8 cellular contexts compared by ENCODE assay signal in the genomic region with DNA sequence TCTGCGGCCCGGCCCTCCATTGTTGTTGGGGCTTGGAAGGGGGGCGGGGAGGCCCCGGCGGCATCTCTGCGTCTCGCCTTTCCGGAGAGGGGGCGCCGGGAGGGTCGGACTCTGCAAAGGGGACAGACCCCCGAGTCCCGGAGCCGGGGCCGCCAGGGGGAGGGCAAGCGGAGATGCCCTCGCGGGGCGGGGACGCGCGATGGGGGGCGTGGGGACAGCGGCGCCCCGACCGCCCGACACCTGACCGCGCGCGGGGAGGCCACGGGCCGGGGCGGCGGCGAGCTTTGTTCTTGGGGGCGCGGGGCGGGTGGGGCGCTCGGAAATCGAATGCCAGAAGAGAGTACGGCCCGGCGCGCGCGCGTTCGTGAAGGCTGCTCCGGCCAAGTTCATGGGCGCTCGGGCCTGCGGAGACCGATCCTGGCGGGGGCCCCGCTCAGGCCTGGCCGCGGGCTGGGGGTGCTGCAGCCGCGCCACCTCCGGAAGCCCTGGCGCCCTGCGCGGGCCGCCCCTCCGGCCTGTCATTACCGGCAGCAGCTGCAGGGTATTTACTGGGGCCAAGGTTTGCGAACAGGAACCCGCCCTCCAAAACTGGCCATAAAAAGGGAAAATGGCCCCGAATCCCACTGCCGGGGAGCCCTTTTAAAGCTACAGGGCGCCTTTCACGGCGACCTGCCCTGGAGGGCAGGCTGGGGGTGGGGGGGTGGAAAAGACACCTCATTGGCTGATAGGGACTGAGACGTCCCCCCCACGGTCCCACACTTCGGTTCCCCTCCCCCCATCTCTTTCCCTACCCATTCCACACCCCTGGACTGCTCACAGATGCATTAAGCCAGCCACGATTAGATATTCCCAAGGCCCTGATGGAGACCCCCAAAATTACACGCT. TPM values are rescaled to one million over a fixed set of nuclear protein-coding genes. Genes with fewer than 3 reads are reported as not detected.
A peak's percentile ranks its signal among the peaks of the same experiment; 100 is the strongest.
DNase-seq lines count a peak whose midpoint lies in the region; ATAC-seq, FAIRE-seq and TF ChIP-seq lines count a peak whose summit lies in the region.

No MANE protein-coding gene starts in this region.

- peak overlapping the region; percentile 61 for H3K4me3 ChIP-seq in astrocyte (ENCODE audit: insufficient read depth, low read depth, low read length)
- H3K4me3 ChIP-seq in right lobe of liver, result peak overlapping the region; percentile 31 to 47 (median 41)
- H3K4me3 ChIP-seq in transverse colon, result peak overlapping the region; percentile 64 to 79 (median 67)

- H3K36me3 ChIP-seq in astrocyte (ENCODE audit: insufficient read depth, low read length) (no peaks in the 10 kb centered on the region), right lobe of liver (no peaks in the 10 kb centered on the region), transverse colon (no peaks in the 10 kb centered on the region)

- no peak overlapping the region for H3K23ac ChIP-seq in H9 (ENCODE audit: insufficient read length, low read depth, low read length)

- in situ Hi-C loops in transverse colon (cut with MboI; ENCODE audit: low pct_ligation_motif_present in 1 of 4, low pct_unique_long_range_greater_than_20kb in 1 of 4, low sequenced_read_pairs in 3 of 4), result loop anchor here (10.0 to 25.0 kb wide), 4 partner anchors 104 to 279 kb away; a partner anchor contains a TSS

- H2BK120ac ChIP-seq in H9 (ENCODE audit: low read depth, low read length, poor library complexity, severe bottlenecking), result no peak overlapping the region

- H3K4me1 ChIP-seq in H9 (ENCODE audit: insufficient read depth, low read length) (no peaks in the 10 kb centered on the region), astrocyte (ENCODE audit: insufficient read depth, low read length) (peaks cover 27% of the 10 kb centered on the region), right lobe of liver (peaks cover 0 to 6% (median 2%) of the 10 kb centered on the region in 4 donors), transverse colon (peaks cover 5 to 23% (median 18%) of the 10 kb centered on the region in 4 donors)

- H3K4me3 Mint-ChIP-seq in H9 (peak overlapping the region; percentile 60 to 78), astrocyte (ENCODE audit: unreplicated experiment) (peak overlapping the region; percentile 77)

- no peak overlapping the region for H2AK5ac ChIP-seq in H9 (ENCODE audit: insufficient read length, low read length)

- no peak overlapping the region for H2BK12ac ChIP-seq in H9 (ENCODE audit: insufficient read length, low read depth, low read length)

- H3K27me3 ChIP-seq in H9 (ENCODE audit: insufficient read depth, low read length), result peaks cover 23% of the 10 kb centered on the region; the same call in 1 of the 2 replicates
- H3K27me3 ChIP-seq in astrocyte (ENCODE audit: insufficient read depth, low read length), result no peaks in the 10 kb centered on the region
- no peaks in the 10 kb centered on the region for H3K27me3 ChIP-seq in right lobe of liver
- H3K27me3 ChIP-seq in transverse colon, result peaks cover 8% of the 10 kb centered on the region

- no peak overlapping the region for H3K18ac ChIP-seq in H9 (ENCODE audit: insufficient read length, low read depth, low read length)

- peaks cover 76% of the 10 kb centered on the region for H3K27me3 Mint-ChIP-seq in H9 (ENCODE audit: low read depth)
- H3K27me3 Mint-ChIP-seq in astrocyte (ENCODE audit: low read depth, unreplicated experiment), result peaks cover 3% of the 10 kb centered on the region

- no peak for TF ChIP-seq EP300 in transverse colon (IDR thresholded peaks at IDR 0.05; ENCODE audit: low read depth)

- H3K4me1 Mint-ChIP-seq in H9, result peaks cover 18 to 29% of the 10 kb centered on the region in 2 experiments
- peaks cover 9% of the 10 kb centered on the region for H3K4me1 Mint-ChIP-seq in astrocyte (ENCODE audit: low read depth, unreplicated experiment)

- H4K20me1 ChIP-seq in H9 (ENCODE audit: control insufficient read depth, insufficient read depth, insufficient read length) (no peaks in the 10 kb centered on the region), astrocyte (ENCODE audit: insufficient read depth, low read length) (no peaks in the 10 kb centered on the region)

- ATAC-seq in right lobe of liver (no peak), GM21723 (IDR thresholded peaks at IDR 0.05; ENCODE audit: unreplicated experiment) (no peak)

- H3K36me3 Mint-ChIP-seq in H9 (ENCODE audit: insufficient read depth in 1 of 3, low read depth in 3 of 3), result no peaks in the 10 kb centered on the region; a peak in 2 of 7 replicates
- H3K36me3 Mint-ChIP-seq in astrocyte (ENCODE audit: low read depth, unreplicated experiment), result no peaks in the 10 kb centered on the region

- H4K91ac ChIP-seq in H9 (ENCODE audit: insufficient read length, low read depth, low read length), result no peak overlapping the region

- H3K23me2 ChIP-seq in H9 (ENCODE audit: insufficient read length, low read depth, low read length, poor library complexity, severe bottlenecking), result peaks cover 2% of the 10 kb centered on the region

- intact Hi-C loops in right lobe of liver (cut with DNase I), result loop anchor here (10.0 kb wide), 2 partner anchors 271 to 591 kb away; no protein-coding TSS in a partner anchor
- intact Hi-C loops in transverse colon (cut with DNase I; ENCODE audit: low total_unique reads), result loop anchor here (10.0 kb wide), 1 partner anchor 101 kb away; a partner anchor contains a TSS

- no peak overlapping the region for H3K56ac ChIP-seq in H9 (ENCODE audit: insufficient read length, low read depth, low read length)

- no peak overlapping the region for H2BK15ac ChIP-seq in H9 (ENCODE audit: low read depth, low read length)

- FAIRE-seq in astrocyte (lab: Jason Lieb, UNC), result no peak

- TF ChIP-seq CTCF in H9 (conservative IDR thresholded peaks at IDR 0.05) (no peak), astrocyte (IDR thresholded peaks at IDR 0.05; ENCODE audit: insufficient read depth, low read depth, low read length) (no peak), right lobe of liver (IDR thresholded peaks at IDR 0.05) (no peak), transverse colon (IDR thresholded peaks at IDR 0.05) (no peak)

- H2AFZ ChIP-seq in H9 (ENCODE audit: low read length), result no peak overlapping the region
- peak overlapping the region; percentile 69 for H2AFZ ChIP-seq in astrocyte (ENCODE audit: low read depth, low read length)

- H3K27ac ChIP-seq in H9 (ENCODE audit: insufficient read length, low read depth, low read length) (no peak overlapping the region), astrocyte (ENCODE audit: low read depth, low read length) (no peak overlapping the region), right lobe of liver (no peak overlapping the region), transverse colon (peak overlapping the region; percentile 42 to 75 (median 58))

- peak; percentile 58 for DNase-seq in AG20443 (ENCODE audit: low spot score)
- DNase-seq in H9, result no peak
- DNase-seq in astrocyte (ENCODE audit: low read depth), result no peak
- DNase-seq in right lobe of liver, result no peak
- DNase-seq in transverse colon, result no peak
- no peak for DNase-seq in effector CD8-positive, alpha-beta T cell (lab: John Stamatoyannopoulos, UW)
- no peak for DNase-seq in LoVo (ENCODE audit: low spot score)

- no peaks in the 10 kb centered on the region for H3K79me2 ChIP-seq in H9 (ENCODE audit: insufficient read depth, low read length)
- peaks cover 6% of the 10 kb centered on the region for H3K79me2 ChIP-seq in astrocyte (ENCODE audit: insufficient read depth, low read length)

- H3K9ac ChIP-seq in H9 (ENCODE audit: extremely low read depth, insufficient read length, low read length), result no peak overlapping the region
- peak overlapping the region; percentile 80 for H3K9ac ChIP-seq in astrocyte (ENCODE audit: low read length)

- H3K79me1 ChIP-seq in H9 (ENCODE audit: insufficient read depth, low read depth, low read length, poor library complexity, severe bottlenecking), result no peaks in the 10 kb centered on the region

- no peak overlapping the region for H3K4ac ChIP-seq in H9 (ENCODE audit: low read depth, low read length)

- no peak overlapping the region for H2BK5ac ChIP-seq in H9 (ENCODE audit: insufficient read length, low read length)

- H3K9me3 Mint-ChIP-seq in H9 (no peaks in the 10 kb centered on the region), astrocyte (ENCODE audit: unreplicated experiment) (no peaks in the 10 kb centered on the region)

- H3K14ac ChIP-seq in H9 (ENCODE audit: insufficient read depth, low read length), result no peak overlapping the region

- H4K5ac ChIP-seq in H9 (ENCODE audit: insufficient read length, low read depth, low read length), result no peak overlapping the region

- no peaks in the 10 kb centered on the region for H3K9me3 ChIP-seq in H9 (ENCODE audit: control insufficient read depth, low read depth, low read length)
- H3K9me3 ChIP-seq in astrocyte (ENCODE audit: insufficient read depth, low read depth, low read length), result no peaks in the 10 kb centered on the region
- H3K9me3 ChIP-seq in right lobe of liver, result no peaks in the 10 kb centered on the region
- H3K9me3 ChIP-seq in transverse colon, result no peaks in the 10 kb centered on the region

- no peak overlapping the region for H3K27ac Mint-ChIP-seq in H9
- peak overlapping the region; percentile 48 for H3K27ac Mint-ChIP-seq in astrocyte (ENCODE audit: unreplicated experiment)

- H2BK20ac ChIP-seq in H9 (ENCODE audit: low read depth, low read length, poor library complexity, severe bottlenecking), result no peak overlapping the region

- WGBS in H9 (ENCODE audit: extremely low coverage, insufficient read length, low lambda C conversion rate), result no CpG with 5 or more reads among the region's 81 CpGs
- 20% methylated on average over 6 of the region's 81 CpGs for WGBS in right lobe of liver (ENCODE audit: insufficient coverage, low coverage, low lambda C conversion rate, missing lambda C conversion rate)
- WGBS in transverse colon (ENCODE audit: low coverage in 1 of 2), 2 donors, result 1% methylated on average over 58 of the region's 81 CpGs; no CpG with 5 or more reads in 1 of the 2 donors

- H4K8ac ChIP-seq in H9 (replicated peaks; ENCODE audit: insufficient read length, low read depth, low read length), result no peak overlapping the region

- no peak for TF ChIP-seq POLR2A in right lobe of liver (IDR thresholded peaks at IDR 0.05)
- no peak for TF ChIP-seq POLR2A in transverse colon (IDR thresholded peaks at IDR 0.05)

- H3K4me2 ChIP-seq in H9 (ENCODE audit: insufficient read depth, insufficient read length, low read length), result peak overlapping the region; percentile 21
- peak overlapping the region; percentile 95 for H3K4me2 ChIP-seq in astrocyte (ENCODE audit: low read length)

- H3T11ph ChIP-seq in H9 (ENCODE audit: low read length), result no peak overlapping the region

RNA-seq across cellular contexts. Expression of a gene that starts 11.1 kb away (rescaled TPM):
- not detected in 2 replicates for total RNA-seq in H9 (2021)
- 1.1 and 2.9 TPM in 2 replicates for total RNA-seq in astrocyte
- not detected for total RNA-seq in right lobe of liver
- total RNA-seq in transverse colon, result not detected

RNA-seq across cellular contexts. Expression of a gene that starts 40.1 kb away (rescaled TPM):
- total RNA-seq in H9 (2021), result 4.7 and 6.7 TPM in 2 replicates
- 0.68 and 0.91 TPM in 2 replicates for total RNA-seq in astrocyte
- 1 to 10 TPM in 4 of 6 experiments, under 1 TPM in 2; 0.34 to 3.7 (median 1.2) TPM for total RNA-seq in right lobe of liver
- 100 to 1,000 TPM in 1 of 4 donors, 1 to 10 TPM in 3; 5.2 to 102 (median 6.7) TPM for total RNA-seq in transverse colon

RNA-seq across cellular contexts. Expression of a gene that starts 40.2 kb away (rescaled TPM):
- total RNA-seq in H9 (2021) (42.7 and 48.5 TPM in 2 replicates), astrocyte (22.6 and 27.3 TPM in 2 replicates), right lobe of liver (10 to 100 TPM; 16.5 to 29.8 (median 18.1) TPM), transverse colon (100 to 1,000 TPM; 113 to 294 (median 177) TPM)

Comparison
In these comparisons a context has a peak if more than half of its experiments do, and no peak if none do; other contexts are left out.
1. H3K27ac ChIP-seq: peak in transverse colon (4 of 4); none in H9 (single experiment), astrocyte (single experiment) and right lobe of liver (0 of 3).
2. Peak in every context shown above with its lines, with median percentiles within 50 percentile points of each other: H3K4me3 ChIP-seq.